In genomic region chr4:185742766-185743165, GRCh38 we compare ENCODE assay signal across 2 cellular contexts.
TF ChIP-seq lines count a peak whose summit lies in the region.

No MANE protein-coding gene starts in this region.

TF ChIP-seq in IMR-90, 13 proteins besides CTCF, POLR2A, EP300 and RAD21:
- no peak for TF ChIP-seq SMC3 (IDR thresholded peaks at IDR 0.05; ENCODE audit: low read depth, low read length)
- TF ChIP-seq, protein P1, sequence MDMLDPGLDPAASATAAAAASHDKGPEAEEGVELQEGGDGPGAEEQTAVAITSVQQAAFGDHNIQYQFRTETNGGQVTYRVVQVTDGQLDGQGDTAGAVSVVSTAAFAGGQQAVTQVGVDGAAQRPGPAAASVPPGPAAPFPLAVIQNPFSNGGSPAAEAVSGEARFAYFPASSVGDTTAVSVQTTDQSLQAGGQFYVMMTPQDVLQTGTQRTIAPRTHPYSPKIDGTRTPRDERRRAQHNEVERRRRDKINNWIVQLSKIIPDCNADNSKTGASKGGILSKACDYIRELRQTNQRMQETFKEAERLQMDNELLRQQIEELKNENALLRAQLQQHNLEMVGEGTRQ (IDR thresholded peaks at IDR 0.05; ENCODE audit: low read depth, low read length): no peak

TF ChIP-seq in H1, 55 proteins besides CTCF, POLR2A, EP300 and RAD21:
- TF ChIP-seq RXRA (IDR thresholded peaks at IDR 0.05; ENCODE audit: insufficient read depth, low read depth, low read length): no peak
- TF ChIP-seq MAFK (IDR thresholded peaks at IDR 0.05; ENCODE audit: low read depth, low read length): peak; percentile 21; the same call in 1 of the 2 replicates
